18 cellular contexts compared by ENCODE assay signal in the genomic region with DNA sequence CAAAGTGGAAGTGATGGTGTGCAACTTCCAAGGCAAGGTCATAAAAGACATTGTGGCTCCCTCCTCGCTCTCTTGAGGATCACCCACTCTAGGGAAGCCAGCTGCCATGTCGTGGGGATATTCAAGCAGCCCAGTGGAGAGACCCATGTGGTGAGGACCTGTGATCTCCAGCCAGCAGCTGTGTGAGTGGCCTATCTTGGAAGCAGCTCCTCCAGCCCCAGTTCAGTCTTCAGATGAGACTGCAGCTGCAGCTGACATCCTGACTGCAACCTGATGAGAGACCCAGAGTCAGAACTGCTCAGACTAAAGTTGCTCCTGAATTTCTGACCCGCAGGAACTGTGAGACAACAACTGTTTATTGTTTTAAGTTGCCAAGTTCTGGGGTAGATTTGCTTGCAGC.
A peak's percentile ranks its signal among the peaks of the same experiment; 100 is the strongest.
DNase-seq lines count a peak whose midpoint lies in the region; TF ChIP-seq lines count a peak whose summit lies in the region.
"Had no signal": no experiment of that assay in that cellular context is flagged by ENCODE, and none has a peak within 500 bp of the region (broad histone marks: within the 10 kb centered on the region; RNA-seq: fewer than 3 reads in every experiment).

No MANE protein-coding gene starts in this region.

- no peak overlapping the region for H3K9ac ChIP-seq in BLaER1 treated with 17β-estradiol and CSF1 and Interleukin-3, amounts not matched to agents 10 nM and 100 nM

- no peaks in the 10 kb centered on the region; a peak in 1 of 22 replicates for H4K20me1 ChIP-seq in BLaER1 treated with 17β-estradiol and CSF1 and Interleukin-3, amounts not matched to agents 10 nM and 100 nM

- DNase-seq in myocyte (ENCODE audit: low read depth) (peak; percentile 71), tibial artery (no peak), esophagus squamous epithelium (lab: John Stamatoyannopoulos, UW) (no peak), uterus (no peak)
- DNase-seq in stimulated activated CD4-positive, alpha-beta T cell treated with anti-CD3 and anti-CD28 coated beads, Interleukin-2, amount 100 ng/mL, for 24 hours, result no peak
- DNase-seq: ACHN; BE2C; Calu3; CD8-positive, alpha-beta T cell; DMS53; DND-41; EL; GOT3; H7; HFFc6 had no signal

- TF ChIP-seq POLR2A in esophagus squamous epithelium (IDR thresholded peaks at IDR 0.05) (no peak), uterus (IDR thresholded peaks at IDR 0.05) (no peak)

- peaks cover 13 to 27% (median 22%) of the 10 kb centered on the region in 11 experiments; a peak in 21 of 22 replicates for H3K9me3 ChIP-seq in BLaER1 treated with 17β-estradiol and CSF1 and Interleukin-3, amounts not matched to agents 10 nM and 100 nM (replicated peaks in 1 of 11)
- H3K9me3 ChIP-seq in tibial artery (no peaks in the 10 kb centered on the region), esophagus squamous epithelium (peaks cover 0 to 6% (median 0%) of the 10 kb centered on the region in 3 donors), uterus (no peaks in the 10 kb centered on the region)
- H3K9me3 ChIP-seq: BE2C had no signal

- H3K4me3 ChIP-seq in BLaER1 treated with 17β-estradiol and CSF1 and Interleukin-3, amounts not matched to agents 10 nM and 100 nM, result no peak overlapping the region
- H3K4me3 ChIP-seq in tibial artery (no peak overlapping the region), esophagus squamous epithelium (no peak overlapping the region), uterus (no peak overlapping the region)
- H3K4me3 ChIP-seq: GM12878 had no signal

- no peaks in the 10 kb centered on the region for H3K27me3 ChIP-seq in BLaER1 treated with 17β-estradiol and CSF1 and Interleukin-3, amounts not matched to agents 10 nM and 100 nM
- H3K27me3 ChIP-seq in tibial artery (no peaks in the 10 kb centered on the region), esophagus squamous epithelium (no peaks in the 10 kb centered on the region), uterus (no peaks in the 10 kb centered on the region)
- H3K27me3 ChIP-seq: BE2C had no signal

- peaks cover 12 to 64% (median 46%) of the 10 kb centered on the region in 10 experiments for H3K4me1 ChIP-seq in BLaER1 treated with 17β-estradiol and CSF1 and Interleukin-3, amounts not matched to agents 10 nM and 100 nM
- H3K4me1 ChIP-seq in tibial artery (peaks cover 0 to 27% (median 11%) of the 10 kb centered on the region in 4 donors), esophagus squamous epithelium (peaks cover 0 to 15% (median 2%) of the 10 kb centered on the region in 3 donors), uterus (peaks cover 0 to 8% of the 10 kb centered on the region in 2 donors)

- WGBS in esophagus squamous epithelium, 2 donors, result 77 to 85% methylated on average over 3 of the region's 3 CpGs

- peak overlapping the region in 6 of 11 experiments; percentile 17 to 58 (median 46); a peak in 8 of 22 replicates for H3K4me2 ChIP-seq in BLaER1 treated with 17β-estradiol and CSF1 and Interleukin-3, amounts not matched to agents 10 nM and 100 nM

- intact Hi-C loops in tibial artery (cut with DNase I; ENCODE audit: low total_unique reads), result no loop called here
- intact Hi-C loops in esophagus squamous epithelium (cut with DNase I), result no loop called here
- intact Hi-C loops in uterus (cut with DNase I; ENCODE audit: low total_unique reads), result no loop called here

- TF ChIP-seq CTCF in tibial artery (IDR thresholded peaks at IDR 0.05) (no peak), esophagus squamous epithelium (IDR thresholded peaks at IDR 0.05) (no peak), uterus (IDR thresholded peaks at IDR 0.05) (no peak)

- H3K27ac ChIP-seq in BLaER1 treated with 17β-estradiol and CSF1 and Interleukin-3, amounts not matched to agents 10 nM and 100 nM, result no peak overlapping the region; a peak in 1 of 22 replicates
- peak overlapping the region; percentile 46 for H3K27ac ChIP-seq in angular gyrus (ENCODE audit: low read depth, low read length)
- H3K27ac ChIP-seq in tibial artery, result peak overlapping the region; percentile 46 to 48
- no peak overlapping the region for H3K27ac ChIP-seq in esophagus squamous epithelium
- H3K27ac ChIP-seq in uterus, result no peak overlapping the region

- H3K36me3 ChIP-seq in BLaER1 treated with 17β-estradiol and CSF1 and Interleukin-3, amounts not matched to agents 10 nM and 100 nM, result peaks cover 6 to 39% (median 13%) of the 10 kb centered on the region in 11 experiments; a peak in 11 of 22 replicates
- H3K36me3 ChIP-seq in tibial artery (peaks cover 0 to 17% (median 0%) of the 10 kb centered on the region in 3 donors), esophagus squamous epithelium (peaks cover 0 to 6% (median 0%) of the 10 kb centered on the region in 3 donors), uterus (no peaks in the 10 kb centered on the region)

Comparison
In these comparisons a context has a peak if more than half of its experiments do, and no peak if none do; other contexts are left out.
1. H3K27ac ChIP-seq: peak in angular gyrus (single experiment) and tibial artery (2 of 2); none in BLaER1 treated with 17β-estradiol and CSF1 and Interleukin-3, amounts not matched to agents 10 nM and 100 nM (0 of 11), esophagus squamous epithelium (0 of 4) and uterus (0 of 2).